ENCODE assay signal across 18 cellular contexts in the genomic region with DNA sequence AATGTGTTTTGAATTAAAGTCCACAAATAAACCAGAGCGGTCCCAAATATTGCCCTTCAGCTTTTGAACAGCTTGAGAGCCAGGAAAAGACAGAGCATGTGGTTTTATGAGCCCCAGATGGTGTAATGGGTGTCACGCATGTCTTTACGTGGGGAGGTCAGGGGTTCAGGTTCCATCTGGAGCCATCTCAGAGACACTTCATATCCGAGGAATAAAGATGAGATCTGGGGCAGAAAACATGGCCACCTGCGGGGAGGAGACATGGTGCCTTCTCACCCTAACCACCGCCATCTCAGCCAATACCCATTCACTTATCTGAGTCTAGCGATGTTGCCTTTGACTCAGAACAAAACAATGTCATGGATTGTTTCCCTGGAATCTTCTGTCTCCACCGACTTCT. TPM values are rescaled to one million over a fixed set of nuclear protein-coding genes. Genes with fewer than 3 reads are reported as not detected.
A peak's percentile ranks its signal among the peaks of the same experiment; 100 is the strongest.
DNase-seq lines count a peak whose midpoint lies in the region; ATAC-seq and TF ChIP-seq lines count a peak whose summit lies in the region.
"Had no signal": no experiment of that assay in that cellular context is flagged by ENCODE, and none has a peak within 500 bp of the region (broad histone marks: within the 10 kb centered on the region; RNA-seq: fewer than 3 reads in every experiment).

No MANE protein-coding gene starts in this region.

- H3K27ac ChIP-seq in vagina (peak overlapping the region; percentile 61), heart left ventricle (no peak overlapping the region)
- H3K27ac ChIP-seq: ovary had no signal

- H3K9me3 ChIP-seq in vagina (no peaks in the 10 kb centered on the region), heart left ventricle (no peaks in the 10 kb centered on the region)
- H3K9me3 ChIP-seq: ovary had no signal

- H3K4me1 ChIP-seq in vagina, result no peaks in the 10 kb centered on the region
- H3K4me1 ChIP-seq in heart left ventricle, result no peaks in the 10 kb centered on the region

- no peaks in the 10 kb centered on the region for H3K36me3 ChIP-seq in vagina
- H3K36me3 ChIP-seq in heart left ventricle, result no peaks in the 10 kb centered on the region
- H3K36me3 ChIP-seq: ovary had no signal

- ATAC-seq in SK-N-SH treated with all-trans-retinoic acid at 6 μM for 48 hours (no peak), GM21619 (IDR thresholded peaks at IDR 0.05; ENCODE audit: unreplicated experiment) (no peak), HG03457 (IDR thresholded peaks at IDR 0.05; ENCODE audit: unreplicated experiment) (no peak), heart left ventricle (no peak)
- ATAC-seq: activated naive CD4-positive, alpha-beta T cell treated with anti-CD3 and anti-CD28 coated beads, Interleukin-2, amount 50 U/mL, for 72 hours; HepG2; stimulated activated naive CD8-positive, alpha-beta T cell treated with anti-CD3 and anti-CD28 coated beads, Interleukin-15, amount 100 ng/mL, for 72 hours had no signal

- H3K27me3 ChIP-seq in vagina (no peaks in the 10 kb centered on the region), heart left ventricle (peaks cover 0 to 41% (median 8%) of the 10 kb centered on the region in 9 donors)
- H3K27me3 ChIP-seq: ovary had no signal

- 74 to 77% (median 76%) methylated on average over 8 of the region's 8 CpGs for WGBS in heart left ventricle, 4 donors

- H3K4me3 ChIP-seq in vagina (peak overlapping the region in 1 of 2 donors; percentile 20), heart left ventricle (no peak overlapping the region)
- H3K4me3 ChIP-seq: ovary had no signal

- no peak for TF ChIP-seq CTCF in vagina (IDR thresholded peaks at IDR 0.05)
- TF ChIP-seq CTCF in heart left ventricle (IDR thresholded peaks at IDR 0.05), result no peak

- no peak for TF ChIP-seq POLR2A in vagina (IDR thresholded peaks at IDR 0.05)
- TF ChIP-seq POLR2A in heart left ventricle (IDR thresholded peaks at IDR 0.05), result no peak

- intact Hi-C loops in vagina (cut with DNase I) (no loop called here), heart left ventricle (cut with DNase I) (no loop called here)

- DNase-seq in NCI-H2171 treated with DMSO at 0.1 percent for 48 hours (lab: John Stamatoyannopoulos, UW) (peak; percentile 25), NCI-H2171 (lab: John Stamatoyannopoulos, UW) (no peak), fibroblast of the conjunctiva (ENCODE audit: low read depth) (peak; percentile 63), vagina (ENCODE audit: extremely low spot score in 2 of 2) (no peak), heart left ventricle (no peak)
- DNase-seq: 8988T; activated CD4-positive, alpha-beta T cell treated with anti-CD3 and anti-CD28 coated beads for 1 hour; activated CD8-positive, alpha-beta memory T cell treated with anti-CD3 and anti-CD28 coated beads, Interleukin-2, amount 50 U/mL, for 4 hours; cerebellar nuclear complex; NK-92 treated with Interleukin-12 subunit alpha and Interleukin-12 subunit beta, amount 100 ng/mL, for 24 hours; ovary; small intestine; stimulated activated naive CD8-positive, alpha-beta T cell treated with anti-CD3 and anti-CD28 coated beads, Interleukin-15, amount 100 ng/mL, for 72 hours had no signal

TF ChIP-seq in SK-N-SH treated with all-trans-retinoic acid at 6 μM for 48 hours, 23 proteins besides CTCF, POLR2A, EP300 and RAD21:
- TF ChIP-seq TCF4 (CRISPR knock-in tag; IDR thresholded peaks at IDR 0.05; ENCODE audit: borderline replicate concordance) (peak; percentile 78; the same call in 1 of the 2 replicates), ZC3H10 (CRISPR knock-in tag; IDR thresholded peaks at IDR 0.05) (no peak)
TF ChIP-seq in SK-N-SH treated with all-trans-retinoic acid at 6 μM for 48 hours: peak in this region for 1.

RNA-seq across cellular contexts. Expression of a gene that starts 42.6 kb away (rescaled TPM):
- total RNA-seq in vagina (22.3 TPM), heart left ventricle (1 to 10 TPM in 3 of 9 donors, under 1 TPM in 6; 0.18 to 9.0 (median 0.50) TPM)
- polyA plus RNA-seq in heart left ventricle, result under 1 TPM; 0.23 to 0.39 TPM
- total RNA-seq: activated naive CD4-positive, alpha-beta T cell treated with anti-CD3 and anti-CD28 coated beads, Interleukin-2, amount 50 U/mL, for 72 hours; HepG2 had no signal
- polyA plus RNA-seq: HepG2 had no signal

Comparison
In these comparisons a context has a peak if more than half of its experiments do, and no peak if none do; other contexts are left out.
1. DNase-seq: peak in NCI-H2171 treated with DMSO at 0.1 percent for 48 hours (single experiment) and fibroblast of the conjunctiva (single experiment); none in NCI-H2171 (single experiment), vagina (0 of 2) and heart left ventricle (0 of 5).